Comparison of ENCODE assay signal across 17 cellular contexts in genomic region chr15:74830868-74831267, GRCh38. TPM values are rescaled to one million over a fixed set of nuclear protein-coding genes. Genes with fewer than 3 reads are reported as not detected.
DNase-seq lines count a peak whose midpoint lies in the region; ATAC-seq lines count a peak whose summit lies in the region.
"Had no signal": no experiment of that assay in that cellular context is flagged by ENCODE, and none has a peak within 500 bp of the region (broad histone marks: within the 10 kb centered on the region; RNA-seq: fewer than 3 reads in every experiment).

No MANE protein-coding gene starts in this region.

- no peak for ATAC-seq in GM19395 (IDR thresholded peaks at IDR 0.05; ENCODE audit: unreplicated experiment)
- no peak for ATAC-seq in GM18858 (IDR thresholded peaks at IDR 0.05; ENCODE audit: unreplicated experiment)
- ATAC-seq: activated naive CD4-positive, alpha-beta T cell treated with anti-CD3 and anti-CD28 coated beads, Interleukin-2, amount 50 U/mL, for 72 hours; T-helper 17 cell had no signal

- DNase-seq in AG08395 (ENCODE audit: low spot score) (peak; percentile 22), NCI-H1694 treated with DMSO at 0.1 percent for 48 hours (lab: John Stamatoyannopoulos, UW) (peak; percentile 70), fibroblast of peridontal ligament (ENCODE audit: extremely low read depth) (peak; percentile 17), myocyte (ENCODE audit: low read depth) (peak; percentile 93), D341Med (ENCODE audit: low spot score) (no peak), GDM1 (lab: John Stamatoyannopoulos, UW) (no peak)
- DNase-seq: ACHN; activated CD4-positive, alpha-beta T cell treated with anti-CD3 and anti-CD28 coated beads for 1 hour; gastrocnemius medialis; islet precursor cell; NCI-H2029 treated with DMSO at 0.1 percent for 48 hours; NK-92 treated with Interleukin-12 subunit alpha and Interleukin-12 subunit beta, amount 100 ng/mL, for 24 hours; T-helper 17 cell had no signal

RNA-seq across cellular contexts. Expression of gene CPLX3, which starts 4.4 kb away (rescaled TPM):
- total RNA-seq in myocyte, result not detected in 2 replicates
- polyA plus RNA-seq in myocyte (2012), result not detected
- total RNA-seq: cardiac muscle cell, gastrocnemius medialis had no signal
- polyA plus RNA-seq: cardiac muscle cell had no signal

RNA-seq across cellular contexts. Expression of gene ULK3, which starts 12.1 kb away (rescaled TPM):
- 75.0 and 80.5 TPM in 2 replicates for total RNA-seq in myocyte
- polyA plus RNA-seq in myocyte (2012), result 36.8 TPM

RNA-seq across cellular contexts. Expression of gene LMAN1L, which starts 18.2 kb away (rescaled TPM):
- not detected in 2 replicates for total RNA-seq in myocyte
- not detected for polyA plus RNA-seq in myocyte (2012)
- total RNA-seq: cardiac muscle cell, gastrocnemius medialis had no signal
- polyA plus RNA-seq: cardiac muscle cell had no signal

RNA-seq across cellular contexts. Expression of gene SCAMP2, which starts 42.3 kb away (rescaled TPM):
- 59.2 and 77.2 TPM in 2 replicates for total RNA-seq in myocyte
- 106 TPM for polyA plus RNA-seq in myocyte (2012)

RNA-seq across cellular contexts. Expression of gene CSK, which starts 49.0 kb away (rescaled TPM):
- 20.1 and 21.0 TPM in 2 replicates for total RNA-seq in myocyte
- polyA plus RNA-seq in myocyte (2012), result 34.7 TPM

Comparison
In these comparisons a context has a peak if more than half of its experiments do, and no peak if none do; other contexts are left out.
1. DNase-seq: peak in AG08395 (single experiment), NCI-H1694 treated with DMSO at 0.1 percent for 48 hours (single experiment), fibroblast of peridontal ligament (single experiment) and myocyte (single experiment); none in D341Med (single experiment) and GDM1 (single experiment).